In the genomic region with DNA sequence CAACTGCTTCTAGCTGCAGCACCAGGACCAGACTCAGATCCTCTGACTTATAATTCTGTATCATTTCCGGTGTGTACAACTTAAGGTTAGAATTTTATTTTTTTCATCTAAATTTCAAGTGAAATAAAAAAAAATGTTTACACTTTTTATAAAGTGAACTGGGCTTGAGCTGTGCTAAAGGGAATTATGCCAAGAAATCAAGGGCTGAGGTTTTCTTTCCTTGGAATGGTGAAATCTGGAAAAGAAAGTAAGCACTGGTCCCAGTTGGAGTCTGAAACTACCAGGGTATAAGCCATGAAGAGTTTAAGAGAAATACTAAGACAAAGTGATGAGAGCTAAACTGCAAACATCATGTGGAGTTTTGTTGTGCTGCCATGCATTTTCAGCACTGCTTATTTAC, we compare ENCODE assay signal across 18 cellular contexts. TPM values are rescaled to one million over a fixed set of nuclear protein-coding genes. Genes with fewer than 3 reads are reported as not detected.
A peak's percentile ranks its signal among the peaks of the same experiment; 100 is the strongest.
DNase-seq lines count a peak whose midpoint lies in the region; ATAC-seq and TF ChIP-seq lines count a peak whose summit lies in the region.
"Had no signal": no experiment of that assay in that cellular context is flagged by ENCODE, and none has a peak within 500 bp of the region (broad histone marks: within the 10 kb centered on the region; RNA-seq: fewer than 3 reads in every experiment).

No MANE protein-coding gene starts in this region.

- no peaks in the 10 kb centered on the region for H3K9me2 ChIP-seq in GM23248 (ENCODE audit: insufficient read depth)

- TF ChIP-seq CTCF in choroid plexus epithelial cell (conservative IDR thresholded peaks at IDR 0.05; ENCODE audit: low read depth, low read length) (no peak), fibroblast of villous mesenchyme (IDR thresholded peaks at IDR 0.05; ENCODE audit: insufficient read depth, low read depth, low read length) (no peak)

- DNase-seq in GM23248: peak; percentile 45
- DNase-seq in choroid plexus epithelial cell (ENCODE audit: low read depth): peak; percentile 11
- DNase-seq in fibroblast of villous mesenchyme (ENCODE audit: low read depth): peak; percentile 23
- DNase-seq in NCI-H524 (lab: John Stamatoyannopoulos, UW): no peak
- DNase-seq: 8988T; ACHN; C1 segment of cervical spinal cord; Calu3; CD4-positive, alpha-beta T cell; DMS 273 treated with DMSO at 0.1 percent for 48 hours; DMS79; GDM1 had no signal

- H3K27ac ChIP-seq in ACC112 (ENCODE audit: low read depth, low read length): peak overlapping the region; percentile 41
- peak overlapping the region; percentile 19 for H3K27ac ChIP-seq in GM23248

- H3K4me1 ChIP-seq in ACC112 (ENCODE audit: control insufficient read depth, insufficient read depth, low read length, unreplicated experiment): peaks cover 19% of the 10 kb centered on the region
- peaks cover 24% of the 10 kb centered on the region for H3K4me1 ChIP-seq in GM23248 (ENCODE audit: insufficient read depth)
- H3K4me1 ChIP-seq: HAP-1 had no signal

- H3K4me2 ChIP-seq in GM23248 (ENCODE audit: unreplicated experiment): peak overlapping the region; percentile 59

- H3K79me2 ChIP-seq in ACC112 (ENCODE audit: control insufficient read depth, insufficient read depth, low read length, unreplicated experiment): no peaks in the 10 kb centered on the region
- H3K79me2 ChIP-seq in GM23248 (ENCODE audit: insufficient read depth): no peaks in the 10 kb centered on the region

- no peaks in the 10 kb centered on the region for H3K27me3 Mint-ChIP-seq in activated T-helper 17 cell treated with anti-CD3 and anti-CD28 coated beads, Interleukin-2, amount 50 U/mL, for 72 hours
- H3K27me3 Mint-ChIP-seq: B cell; CD4-positive, alpha-beta T cell had no signal

- no peak overlapping the region for H3K9ac ChIP-seq in GM23248

- 14 to 18% methylated on average over 1 of the region's 1 CpG for WGBS in GM23248 (ENCODE audit: low coverage in 1 of 2, low lambda C conversion rate in 2 of 2, missing lambda C conversion rate in 2 of 2), 2 experiments

- H3K4me3 Mint-ChIP-seq in activated T-helper 17 cell treated with anti-CD3 and anti-CD28 coated beads, Interleukin-2, amount 50 U/mL, for 72 hours: no peak overlapping the region
- H3K4me3 Mint-ChIP-seq: B cell; CD4-positive, alpha-beta T cell; IgD-negative memory B cell had no signal

- no peak for ATAC-seq in HG02852 (IDR thresholded peaks at IDR 0.05; ENCODE audit: unreplicated experiment)
- ATAC-seq in activated T-helper 17 cell treated with anti-CD3 and anti-CD28 coated beads, Interleukin-2, amount 50 U/mL, for 72 hours (replicated peaks): no peak

- no peaks in the 10 kb centered on the region for H3K9me3 ChIP-seq in GM23248 (ENCODE audit: low read depth)
- H3K9me3 ChIP-seq: HAP-1 had no signal

- in situ Hi-C loops in GM23248 (cut with MboI): no loop called here

- H3K27me3 ChIP-seq in ACC112 (ENCODE audit: insufficient read depth, low read length): no peaks in the 10 kb centered on the region
- no peaks in the 10 kb centered on the region for H3K27me3 ChIP-seq in GM23248 (replicated peaks; ENCODE audit: insufficient read depth)

- no peaks in the 10 kb centered on the region for H3K36me3 Mint-ChIP-seq in activated T-helper 17 cell treated with anti-CD3 and anti-CD28 coated beads, Interleukin-2, amount 50 U/mL, for 72 hours (ENCODE audit: low read depth)

- no peaks in the 10 kb centered on the region for H3K4me1 Mint-ChIP-seq in activated T-helper 17 cell treated with anti-CD3 and anti-CD28 coated beads, Interleukin-2, amount 50 U/mL, for 72 hours
- H3K4me1 Mint-ChIP-seq: B cell, IgD-negative memory B cell had no signal

- H3K36me3 ChIP-seq in ACC112 (ENCODE audit: insufficient read depth, low read length) (no peaks in the 10 kb centered on the region), GM23248 (ENCODE audit: low read depth) (no peaks in the 10 kb centered on the region)
- H3K36me3 ChIP-seq: HAP-1 had no signal

- H3K4me3 ChIP-seq in ACC112 (ENCODE audit: low read depth, low read length): no peak overlapping the region
- H3K4me3 ChIP-seq in GM23248: no peak overlapping the region
- H3K4me3 ChIP-seq in choroid plexus epithelial cell (ENCODE audit: low read depth, low read length): no peak overlapping the region
- H3K4me3 ChIP-seq in fibroblast of villous mesenchyme (ENCODE audit: low read depth, low read length): no peak overlapping the region
- H3K4me3 ChIP-seq: HAP-1 had no signal

- H2AFZ ChIP-seq in ACC112 (ENCODE audit: low read length, unreplicated experiment): peak overlapping the region; percentile 11
- H2AFZ ChIP-seq in GM23248: peak overlapping the region; percentile 27

- no peaks in the 10 kb centered on the region for H4K20me1 ChIP-seq in GM23248 (ENCODE audit: insufficient read depth)

- H3K27ac Mint-ChIP-seq in activated T-helper 17 cell treated with anti-CD3 and anti-CD28 coated beads, Interleukin-2, amount 50 U/mL, for 72 hours: no peak overlapping the region
- H3K27ac Mint-ChIP-seq: B cell; CD4-positive, alpha-beta T cell had no signal

- H3F3A ChIP-seq in GM23248 (ENCODE audit: insufficient read depth): peaks cover 14% of the 10 kb centered on the region

- H3K9me3 Mint-ChIP-seq in activated T-helper 17 cell treated with anti-CD3 and anti-CD28 coated beads, Interleukin-2, amount 50 U/mL, for 72 hours: no peaks in the 10 kb centered on the region
- H3K9me3 Mint-ChIP-seq: CD4-positive, alpha-beta T cell; IgD-negative memory B cell had no signal

RNA-seq across cellular contexts. Expression of a gene that starts 21.7 kb away (rescaled TPM):
- 166 and 177 TPM in 2 replicates for total RNA-seq in GM23248 (2014; rRNA removed; shearing (Covaris generic))
- 55.6 and 58.6 TPM in 2 replicates for polyA plus RNA-seq in GM23248 (2016; fragmentation: Nextera tagmentation; extraction: Ambion mirVana)
- total RNA-seq in fibroblast of villous mesenchyme: 26.8 and 35.1 TPM in 2 replicates
- 100 to 1,000 TPM; 139 to 326 TPM for total RNA-seq in activated T-helper 17 cell treated with anti-CD3 and anti-CD28 coated beads, Interleukin-2, amount 50 U/mL, for 72 hours

Comparison
In these comparisons a context has a peak if more than half of its experiments do, and no peak if none do; other contexts are left out.
1. DNase-seq: peak in GM23248 (single experiment), choroid plexus epithelial cell (single experiment) and fibroblast of villous mesenchyme (single experiment); none in NCI-H524 (0 of 2).